28 cellular contexts compared by ENCODE assay signal in the genomic region with DNA sequence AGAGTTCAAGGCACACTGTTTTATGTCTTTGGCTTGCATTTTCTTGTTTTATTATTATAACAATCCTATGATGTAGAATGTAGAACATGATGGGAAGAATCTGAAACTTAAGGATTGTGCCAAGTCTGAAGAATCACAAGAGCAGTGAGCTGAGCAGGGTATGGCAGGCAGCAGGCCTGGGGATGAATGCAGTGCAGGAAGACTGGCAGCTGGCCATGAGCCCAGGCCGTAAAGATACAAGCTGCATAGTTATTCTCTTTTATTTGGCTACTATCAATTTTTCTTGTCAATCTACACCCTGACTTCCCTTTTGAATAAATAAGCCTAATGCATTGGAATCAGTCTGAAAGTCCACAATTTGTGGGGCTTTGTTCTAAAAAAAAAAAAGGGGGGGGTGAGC.
DNase-seq lines count a peak whose midpoint lies in the region; ATAC-seq and TF ChIP-seq lines count a peak whose summit lies in the region.
"Had no signal": no experiment of that assay in that cellular context is flagged by ENCODE, and none has a peak within 500 bp of the region (broad histone marks: within the 10 kb centered on the region; RNA-seq: fewer than 3 reads in every experiment).

No MANE protein-coding gene starts in this region.

- intact Hi-C loops in A673 (cut with micrococcal nuclease; ENCODE audit: unreplicated experiment), result no loop called here

- H3K4me1 Mint-ChIP-seq in activated CD4-positive, alpha-beta memory T cell treated with anti-CD3 and anti-CD28 coated beads, Interleukin-2, amount 10 ng/mL, durations not matched to agents 7 days and 5 days, result no peaks in the 10 kb centered on the region
- H3K4me1 Mint-ChIP-seq in effector memory CD8-positive, alpha-beta T cell (ENCODE audit: low read depth in 2 of 2), result no peaks in the 10 kb centered on the region
- H3K4me1 Mint-ChIP-seq: activated naive CD4-positive, alpha-beta T cell treated with anti-CD3 and anti-CD28 coated beads, Interleukin-2, amount 50 U/mL, for 24 hours; stimulated activated naive CD8-positive, alpha-beta T cell treated with anti-CD3 and anti-CD28 coated beads, Interleukin-15, amount 100 ng/mL, for 72 hours had no signal

- POLR2A ChIA-PET in A673 (lab: Charles Lee; ENCODE audit: low non-redundant PET), result no interaction called here
- POLR2A ChIA-PET in activated CD4-positive, alpha-beta memory T cell treated with anti-CD3 and anti-CD28 coated beads, Interleukin-2, amount 10 ng/mL, durations not matched to agents 7 days and 5 days (lab: Charles Lee), result no interaction called here

- ATAC-seq in effector memory CD8-positive, alpha-beta T cell (replicated peaks), result no peak
- ATAC-seq: activated CD8-positive, alpha-beta T cell treated with anti-CD3 and anti-CD28 coated beads for 36 hours; HCT116; sciatic nerve; stimulated activated naive CD8-positive, alpha-beta T cell treated with anti-CD3 and anti-CD28 coated beads, Interleukin-15, amount 100 ng/mL, for 72 hours had no signal

- H3K36me3 ChIP-seq in A673 (ENCODE audit: insufficient read depth, low read length, poor library complexity, severe bottlenecking), result no peaks in the 10 kb centered on the region
- H3K36me3 ChIP-seq: breast epithelium, tibial nerve had no signal

- H3K9me3 Mint-ChIP-seq in activated CD4-positive, alpha-beta memory T cell treated with anti-CD3 and anti-CD28 coated beads, Interleukin-2, amount 10 ng/mL, durations not matched to agents 7 days and 5 days, result peaks cover 12% of the 10 kb centered on the region
- H3K9me3 Mint-ChIP-seq in effector memory CD8-positive, alpha-beta T cell, result peaks cover 0 to 13% of the 10 kb centered on the region in 2 donors
- H3K9me3 Mint-ChIP-seq: activated CD8-positive, alpha-beta T cell treated with anti-CD3 and anti-CD28 coated beads for 36 hours; activated naive CD4-positive, alpha-beta T cell treated with anti-CD3 and anti-CD28 coated beads, Interleukin-2, amount 50 U/mL, for 24 hours; stimulated activated naive CD8-positive, alpha-beta T cell treated with anti-CD3 and anti-CD28 coated beads, Interleukin-15, amount 100 ng/mL, for 72 hours had no signal

- no peaks in the 10 kb centered on the region for H3K9me3 ChIP-seq in A673 (ENCODE audit: low read depth, low read length, poor library complexity, severe bottlenecking)
- H3K9me3 ChIP-seq: breast epithelium, Caco-2 had no signal

- no peaks in the 10 kb centered on the region for H3K27me3 ChIP-seq in A673 (replicated peaks; ENCODE audit: insufficient read depth, low read depth, low read length, poor library complexity)
- H3K27me3 ChIP-seq: breast epithelium, tibial nerve had no signal

- TF ChIP-seq CTCF in A673 (conservative IDR thresholded peaks at IDR 0.05; ENCODE audit: low read depth, low read length), result no peak

- no peak overlapping the region for H3K27ac ChIP-seq in A673 (ENCODE audit: low read depth, low read length, poor library complexity, severe bottlenecking)
- H3K27ac ChIP-seq: breast epithelium, C4-2B, coronary artery, KMS-11, tibial nerve had no signal

- CTCF ChIA-PET in A673 (lab: Charles Lee), result no interaction called here
- CTCF ChIA-PET in activated CD4-positive, alpha-beta memory T cell treated with anti-CD3 and anti-CD28 coated beads, Interleukin-2, amount 10 ng/mL, durations not matched to agents 7 days and 5 days (lab: Charles Lee), result no interaction called here

- peaks cover 11% of the 10 kb centered on the region for H3K4me1 ChIP-seq in A673 (ENCODE audit: insufficient read depth, low read length, poor library complexity, severe bottlenecking)
- H3K4me1 ChIP-seq: breast epithelium, Caco-2 had no signal

- no peak overlapping the region for H3K4me3 Mint-ChIP-seq in activated CD4-positive, alpha-beta memory T cell treated with anti-CD3 and anti-CD28 coated beads, Interleukin-2, amount 10 ng/mL, durations not matched to agents 7 days and 5 days
- H3K4me3 Mint-ChIP-seq in effector memory CD8-positive, alpha-beta T cell, result no peak overlapping the region
- H3K4me3 Mint-ChIP-seq: activated CD8-positive, alpha-beta T cell treated with anti-CD3 and anti-CD28 coated beads for 36 hours; activated naive CD4-positive, alpha-beta T cell treated with anti-CD3 and anti-CD28 coated beads, Interleukin-2, amount 50 U/mL, for 24 hours; stimulated activated naive CD8-positive, alpha-beta T cell treated with anti-CD3 and anti-CD28 coated beads, Interleukin-15, amount 100 ng/mL, for 72 hours had no signal

- no peaks in the 10 kb centered on the region for H3K36me3 Mint-ChIP-seq in activated CD4-positive, alpha-beta memory T cell treated with anti-CD3 and anti-CD28 coated beads, Interleukin-2, amount 10 ng/mL, durations not matched to agents 7 days and 5 days (ENCODE audit: low read depth)
- no peaks in the 10 kb centered on the region for H3K36me3 Mint-ChIP-seq in effector memory CD8-positive, alpha-beta T cell (ENCODE audit: insufficient read depth)
- H3K36me3 Mint-ChIP-seq: activated naive CD4-positive, alpha-beta T cell treated with anti-CD3 and anti-CD28 coated beads, Interleukin-2, amount 50 U/mL, for 24 hours had no signal

- no peak overlapping the region for H3K27ac Mint-ChIP-seq in activated CD4-positive, alpha-beta memory T cell treated with anti-CD3 and anti-CD28 coated beads, Interleukin-2, amount 10 ng/mL, durations not matched to agents 7 days and 5 days
- no peak overlapping the region for H3K27ac Mint-ChIP-seq in effector memory CD8-positive, alpha-beta T cell
- H3K27ac Mint-ChIP-seq: activated CD8-positive, alpha-beta T cell treated with anti-CD3 and anti-CD28 coated beads for 36 hours; activated naive CD4-positive, alpha-beta T cell treated with anti-CD3 and anti-CD28 coated beads, Interleukin-2, amount 50 U/mL, for 24 hours; stimulated activated naive CD8-positive, alpha-beta T cell treated with anti-CD3 and anti-CD28 coated beads, Interleukin-15, amount 100 ng/mL, for 72 hours had no signal

- no peaks in the 10 kb centered on the region for H3K27me3 Mint-ChIP-seq in activated CD4-positive, alpha-beta memory T cell treated with anti-CD3 and anti-CD28 coated beads, Interleukin-2, amount 10 ng/mL, durations not matched to agents 7 days and 5 days
- H3K27me3 Mint-ChIP-seq in effector memory CD8-positive, alpha-beta T cell, result no peaks in the 10 kb centered on the region
- H3K27me3 Mint-ChIP-seq: activated CD8-positive, alpha-beta T cell treated with anti-CD3 and anti-CD28 coated beads for 36 hours; activated naive CD4-positive, alpha-beta T cell treated with anti-CD3 and anti-CD28 coated beads, Interleukin-2, amount 50 U/mL, for 24 hours; stimulated activated naive CD8-positive, alpha-beta T cell treated with anti-CD3 and anti-CD28 coated beads, Interleukin-15, amount 100 ng/mL, for 72 hours had no signal

- BruUV-seq in A673 (replicated peaks; lab: Mats Ljungman, UMichigan), result no TSS peak

- H3K4me3 ChIP-seq in A673 (ENCODE audit: low read depth, low read length, poor library complexity, severe bottlenecking), result no peak overlapping the region
- H3K4me3 ChIP-seq: breast epithelium, coronary artery, tibial nerve had no signal

- DNase-seq in A673 (ENCODE audit: low spot score) (peak; percentile 40), DMS 273 (lab: John Stamatoyannopoulos, UW; ENCODE audit: unreplicated experiment) (peak; percentile 64), brain pericyte (ENCODE audit: low read depth, low spot score) (peak; percentile 12), left kidney (ENCODE audit: low read depth, low spot score) (peak; percentile 20), NCI-H524 (lab: John Stamatoyannopoulos, UW) (no peak)
- DNase-seq in activated CD4-positive, alpha-beta memory T cell treated with anti-CD3 and anti-CD28 coated beads, Interleukin-2, amount 10 ng/mL, durations not matched to agents 7 days and 5 days, result no peak
- no peak for DNase-seq in effector memory CD8-positive, alpha-beta T cell
- DNase-seq: activated CD4-positive, alpha-beta T cell treated with anti-CD3 and anti-CD28 coated beads for 1 hour; activated CD8-positive, alpha-beta T cell treated with anti-CD3 and anti-CD28 coated beads for 36 hours; activated T-cell treated with anti-CD3 and anti-CD28 coated beads for 4 hours; amniotic stem cell; Caco-2; DND-41; effector CD8-positive, alpha-beta T cell; erythroblast; GF-D8; NCI-H1436 treated with DMSO at 0.1 percent for 48 hours; NCI-H526 treated with DMSO at 0.1 percent for 48 hours; stimulated activated naive CD8-positive, alpha-beta T cell treated with anti-CD3 and anti-CD28 coated beads, Interleukin-15, amount 100 ng/mL, for 72 hours; SW 1271 had no signal

Comparison
In these comparisons a context has a peak if more than half of its experiments do, and no peak if none do; other contexts are left out.
1. DNase-seq: peak in A673 (single experiment), DMS 273 (single experiment), brain pericyte (single experiment) and left kidney (single experiment); none in NCI-H524 (0 of 2), activated CD4-positive, alpha-beta memory T cell treated with anti-CD3 and anti-CD28 coated beads, Interleukin-2, amount 10 ng/mL, durations not matched to agents 7 days and 5 days (single experiment) and effector memory CD8-positive, alpha-beta T cell (0 of 3).